ENCODE assay signal across 29 cellular contexts in the genomic region with DNA sequence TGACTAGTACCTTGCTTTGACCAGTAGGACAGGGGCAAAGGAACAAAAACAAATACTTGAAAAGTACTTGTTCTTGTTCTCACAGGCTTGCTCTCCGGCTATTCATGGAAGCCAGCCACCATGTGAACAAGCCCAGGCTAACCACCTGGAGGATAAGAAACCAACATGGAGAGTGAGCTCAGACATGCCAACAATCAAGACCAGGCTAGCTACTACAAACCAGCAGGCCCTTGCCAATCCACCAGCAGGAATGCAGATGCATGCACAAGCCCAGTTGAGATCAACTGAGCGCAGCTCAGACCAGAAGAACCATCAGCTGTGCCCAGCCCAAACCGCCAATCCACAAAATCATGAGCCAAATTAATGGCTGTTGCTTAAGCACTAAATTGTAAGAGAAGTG.
"Had no signal": no experiment of that assay in that cellular context is flagged by ENCODE, and none has a peak within 500 bp of the region (broad histone marks: within the 10 kb centered on the region; RNA-seq: fewer than 3 reads in every experiment).

No MANE protein-coding gene starts in this region.

- DNase-seq: activated CD4-positive, alpha-beta memory T cell treated with anti-CD3 and anti-CD28 coated beads for 36 hours; activated CD4-positive, alpha-beta T cell treated with anti-CD3 and anti-CD28 coated beads for 36 hours; activated CD4-positive, alpha-beta T cell treated with anti-CD3 and anti-CD28 coated beads, Interleukin-2, amount 10 ng/mL, durations not matched to agents 24 days and 14 days; activated CD4-positive, CD25-positive, alpha-beta regulatory T cell; activated CD4-positive, CD25-positive, alpha-beta regulatory T cell treated with anti-CD3 and anti-CD28 coated beads, Interleukin-2, amount 50 U/mL, for 72 hours; activated CD8-positive, alpha-beta memory T cell treated with anti-CD3 and anti-CD28 coated beads, Interleukin-2, amount 10 ng/mL, durations not matched to agents 7 days and 5 days; activated CD8-positive, alpha-beta memory T cell treated with anti-CD3 and anti-CD28 coated beads, Interleukin-2, amount 50 U/mL, for 4 hours; activated CD8-positive, alpha-beta T cell treated with anti-CD3 and anti-CD28 coated beads, Interleukin-2, amount 10 ng/mL, durations not matched to agents 7 days and 5 days; activated gamma-delta T cell; activated naive CD4-positive, alpha-beta T cell; activated naive CD4-positive, alpha-beta T cell treated with anti-CD3 and anti-CD28 coated beads, Interleukin-2, amount 10 ng/mL, durations not matched to agents 7 days and 5 days; activated naive CD8-positive, alpha-beta T cell treated with anti-CD3 and anti-CD28 coated beads, Interleukin-2, amount 10 ng/mL, durations not matched to agents 7 days and 5 days; activated T-cell treated with anti-CD3 and anti-CD28 coated beads for 4 hours; activated T-cell treated with anti-CD3 and anti-CD28 coated beads, Interleukin-2, amount 50 U/mL, for 24 hours; activated T-cell treated with anti-CD3 and anti-CD28 coated beads, Interleukin-2, amount 50 U/mL, for 72 hours; brain microvascular endothelial cell; caudate nucleus; cortex of kidney; dermis blood vessel endothelial cell; effector CD4-positive, alpha-beta T cell; effector memory CD8-positive, alpha-beta T cell; glutamatergic neuron; heart left ventricle; T-helper 1 cell; T-helper 17 cell; T1000 had no signal

- H3K27ac ChIP-seq: ascending aorta, brain microvascular endothelial cell, esophagus muscularis mucosa, heart left ventricle had no signal

- H3K4me1 ChIP-seq: ascending aorta, esophagus muscularis mucosa, heart left ventricle had no signal

- H3K4me3 ChIP-seq: ascending aorta, esophagus muscularis mucosa, heart left ventricle had no signal

- ATAC-seq: activated CD4-positive, alpha-beta T cell treated with anti-CD3 and anti-CD28 coated beads for 36 hours; activated CD8-positive, alpha-beta memory T cell treated with anti-CD3 and anti-CD28 coated beads, Interleukin-2, amount 10 ng/mL, durations not matched to agents 7 days and 5 days; activated CD8-positive, alpha-beta T cell treated with anti-CD3 and anti-CD28 coated beads, Interleukin-2, amount 10 ng/mL, durations not matched to agents 7 days and 5 days; activated naive CD4-positive, alpha-beta T cell treated with anti-CD3 and anti-CD28 coated beads, Interleukin-2, amount 50 U/mL, for 72 hours; activated T-cell treated with anti-CD3 and anti-CD28 coated beads, Interleukin-2, amount 50 U/mL, for 72 hours; effector memory CD8-positive, alpha-beta T cell; heart left ventricle; T-helper 17 cell had no signal

- H3K27me3 ChIP-seq: ascending aorta, brain microvascular endothelial cell, heart left ventricle had no signal

- H3K36me3 ChIP-seq: ascending aorta, brain microvascular endothelial cell, esophagus muscularis mucosa, heart left ventricle had no signal
